Comparison of ENCODE assay signal across 19 cellular contexts in genomic region chr10:3287566-3288445, GRCh38.
DNase-seq lines count a peak whose midpoint lies in the region; ATAC-seq and TF ChIP-seq lines count a peak whose summit lies in the region.
"Had no signal": no experiment of that assay in that cellular context is flagged by ENCODE, and none has a peak within 500 bp of the region (broad histone marks: within the 10 kb centered on the region; RNA-seq: fewer than 3 reads in every experiment).

No MANE protein-coding gene starts in this region.

- H3K36me3 Mint-ChIP-seq in CD14-positive monocyte: no peaks in the 10 kb centered on the region

- H3K79me2 ChIP-seq in mammary epithelial cell (ENCODE audit: insufficient read depth, low read length): no peaks in the 10 kb centered on the region

- WGBS in mammary epithelial cell (ENCODE audit: low coverage, missing lambda C conversion rate): 84% methylated on average over 32 of the region's 42 CpGs

- H3K27ac ChIP-seq in mammary epithelial cell (ENCODE audit: insufficient read depth, low read depth, low read length): no peak overlapping the region
- no peak overlapping the region for H3K27ac ChIP-seq in upper lobe of right lung
- H3K27ac ChIP-seq: right atrium auricular region, stomach, uterus had no signal

- no peaks in the 10 kb centered on the region for H3K4me1 Mint-ChIP-seq in CD14-positive monocyte

- H3K27ac Mint-ChIP-seq in CD14-positive monocyte: peak overlapping the region in 1 of 7 donors; percentile 75
- H3K27ac Mint-ChIP-seq: CD4-positive, alpha-beta T cell had no signal

- in situ Hi-C loops in T47D (cut with HindIII; ENCODE audit: low pct_unique_long_range_greater_than_20kb, low sequenced_read_pairs): no loop called here
- in situ Hi-C loops in mammary epithelial cell (cut with MboI; ENCODE audit: low sequenced_read_pairs in 2 of 2): no loop called here

- no TSS peak for BruUV-seq in mammary epithelial cell (replicated peaks; lab: Mats Ljungman, UMichigan)

- H3K9me3 ChIP-seq in mammary epithelial cell (replicated peaks; ENCODE audit: insufficient read depth, low read length) (no peaks in the 10 kb centered on the region), upper lobe of right lung (no peaks in the 10 kb centered on the region)
- H3K9me3 ChIP-seq: right atrium auricular region, stomach, uterus had no signal

- DNase-seq in T47D (ENCODE audit: low read depth in 1 of 2, low spot score in 1 of 2) (peak; percentile 76 to 83), mammary epithelial cell (no peak), NCI-H345 treated with DMSO at 0.1 percent for 48 hours (lab: John Stamatoyannopoulos, UW; ENCODE audit: unreplicated experiment) (peak; percentile 57), epithelial cell of proximal tubule (ENCODE audit: low read depth) (no peak), upper lobe of right lung (no peak), CD14-positive monocyte (ENCODE audit: low spot score) (no peak), Kasumi-1 (lab: John Stamatoyannopoulos, UW) (no peak)
- DNase-seq: activated CD4-positive, alpha-beta T cell treated with anti-CD3 and anti-CD28 coated beads for 4 hours; activated CD8-positive, alpha-beta memory T cell treated with anti-CD3 and anti-CD28 coated beads, Interleukin-2, amount 50 U/mL, for 4 hours; anterior cingulate cortex; CD4-positive, alpha-beta T cell; cerebellar nuclear complex; OCI-M1; stimulated activated CD4-positive, alpha-beta T cell treated with anti-CD3 and anti-CD28 coated beads, Interleukin-15, amount 100 ng/mL, for 24 hours; stomach had no signal

- no peak overlapping the region for H3K4me2 ChIP-seq in mammary epithelial cell (ENCODE audit: insufficient read depth, low read depth, low read length)

- H3K27me3 ChIP-seq in mammary epithelial cell (ENCODE audit: insufficient read depth, low read length): no peaks in the 10 kb centered on the region
- no peaks in the 10 kb centered on the region for H3K27me3 ChIP-seq in upper lobe of right lung
- H3K27me3 ChIP-seq: right atrium auricular region, stomach, uterus had no signal

- H3K4me3 ChIP-seq in mammary epithelial cell (replicated peaks in 1 of 3; ENCODE audit: insufficient read depth in 1 of 3, low read depth in 2 of 3, low read length in 3 of 3): no peak overlapping the region
- H3K4me3 ChIP-seq in epithelial cell of proximal tubule (ENCODE audit: low read depth, low read length): peak overlapping the region; percentile 22
- H3K4me3 ChIP-seq in upper lobe of right lung: no peak overlapping the region
- H3K4me3 ChIP-seq: right atrium auricular region, stomach, uterus had no signal

- no peaks in the 10 kb centered on the region for H3K36me3 ChIP-seq in mammary epithelial cell (ENCODE audit: insufficient read depth, low read length)
- no peaks in the 10 kb centered on the region for H3K36me3 ChIP-seq in upper lobe of right lung
- H3K36me3 ChIP-seq: right atrium auricular region, stomach, uterus had no signal

- H4K20me1 ChIP-seq in mammary epithelial cell (ENCODE audit: insufficient read depth, low read length): no peaks in the 10 kb centered on the region

- H3K9ac ChIP-seq in mammary epithelial cell (ENCODE audit: insufficient read depth, low read length): no peak overlapping the region

- no peak overlapping the region for H3K4me3 Mint-ChIP-seq in CD14-positive monocyte
- H3K4me3 Mint-ChIP-seq: CD4-positive, alpha-beta T cell; neural crest cell had no signal

- ATAC-seq in upper lobe of right lung (peak; percentile 20), HG03442 (IDR thresholded peaks at IDR 0.05; ENCODE audit: unreplicated experiment) (no peak)

- H3K9me3 Mint-ChIP-seq in CD14-positive monocyte: peaks cover 0 to 2% (median 0%) of the 10 kb centered on the region in 7 donors
- H3K9me3 Mint-ChIP-seq: CD4-positive, alpha-beta T cell; neural crest cell had no signal

- dilution Hi-C loops in mammary epithelial cell (cut with HindIII; ENCODE audit: low sequenced_read_pairs): no loop called here

- intact Hi-C loops in mammary epithelial cell (cut with micrococcal nuclease): no loop called here
- intact Hi-C loops in upper lobe of right lung (cut with DNase I): no loop called here
- intact Hi-C loops in CD14-positive monocyte (cut with micrococcal nuclease): no loop called here

- CTCF ChIA-PET in mammary epithelial cell (lab: Charles Lee; ENCODE audit: low non-redundant PET): no interaction called here

- H3K4me1 ChIP-seq in mammary epithelial cell (ENCODE audit: insufficient read depth, low read length): no peaks in the 10 kb centered on the region
- H3K4me1 ChIP-seq in upper lobe of right lung: no peaks in the 10 kb centered on the region
- H3K4me1 ChIP-seq: right atrium auricular region, stomach, uterus had no signal

- no peak overlapping the region for H2AFZ ChIP-seq in mammary epithelial cell (ENCODE audit: low read depth, low read length)

- peaks cover 1 to 4% (median 2%) of the 10 kb centered on the region in 3 donors for H3K27me3 Mint-ChIP-seq in CD14-positive monocyte (ENCODE audit: low read depth in 3 of 3)

- no peak for TF ChIP-seq CTCF in mammary epithelial cell (conservative IDR thresholded peaks at IDR 0.05 in 1 of 2, IDR thresholded peaks at IDR 0.05 in 1 of 2; ENCODE audit: extremely low read depth in 1 of 2, insufficient read depth in 1 of 2, low read depth in 1 of 2, low read length in 2 of 2)
- no peak for TF ChIP-seq CTCF in epithelial cell of proximal tubule (conservative IDR thresholded peaks at IDR 0.05; ENCODE audit: low read depth, low read length)
- TF ChIP-seq CTCF in upper lobe of right lung (IDR thresholded peaks at IDR 0.05): no peak
- TF ChIP-seq CTCF in CD14-positive monocyte (IDR thresholded peaks at IDR 0.05): no peak

Comparison
In these comparisons a context has a peak if more than half of its experiments do, and no peak if none do; other contexts are left out.
1. DNase-seq: peak in T47D (2 of 2) and NCI-H345 treated with DMSO at 0.1 percent for 48 hours (single experiment); none in mammary epithelial cell (single experiment), epithelial cell of proximal tubule (single experiment), upper lobe of right lung (single experiment), CD14-positive monocyte (single experiment) and Kasumi-1 (0 of 2).